ENCODE assay signal across 11 cellular contexts in genomic region chr7:143382791-143383641, GRCh38. TPM values are rescaled to one million over a fixed set of nuclear protein-coding genes. Genes with fewer than 3 reads are reported as not detected.
DNase-seq lines count a peak whose midpoint lies in the region; ATAC-seq and TF ChIP-seq lines count a peak whose summit lies in the region.
"Had no signal": no experiment of that assay in that cellular context is flagged by ENCODE, and none has a peak within 500 bp of the region (broad histone marks: within the 10 kb centered on the region; RNA-seq: fewer than 3 reads in every experiment).

No MANE protein-coding gene starts in this region.

- dilution Hi-C loops in mammary epithelial cell (cut with HindIII; ENCODE audit: low sequenced_read_pairs), result no loop called here

- H3K36me3 ChIP-seq in SK-N-SH (replicated peaks in 1 of 2; ENCODE audit: control insufficient read depth in 1 of 2, insufficient read depth in 2 of 2, low read length in 1 of 2), result peaks cover 30 to 53% of the 10 kb centered on the region in 2 experiments
- H3K36me3 ChIP-seq in mammary epithelial cell (ENCODE audit: insufficient read depth, low read length), result peaks cover 15% of the 10 kb centered on the region
- no peaks in the 10 kb centered on the region for H3K36me3 ChIP-seq in testis (ENCODE audit: low read depth, missing control alignments)

- CTCF ChIA-PET in SK-N-SH (lab: Yijun Ruan, JAX), result interaction anchor here (0.8 to 5.8 kb wide), 5 partner anchors 12 to 745 kb away, joined by 3 to 38 read pairs (median 7); no protein-coding TSS in a partner anchor
- CTCF ChIA-PET in mammary epithelial cell (lab: Charles Lee; ENCODE audit: low non-redundant PET), result interaction anchor here (0.7 kb wide), 1 partner anchor 1018 kb away, joined by 3 read pairs; no protein-coding TSS in a partner anchor

- peak overlapping the region; percentile 100 for H3K4me2 ChIP-seq in SK-N-SH
- H3K4me2 ChIP-seq in mammary epithelial cell (ENCODE audit: insufficient read depth, low read depth, low read length), result peak overlapping the region; percentile 98

- TF ChIP-seq RAD21 in SK-N-SH (IDR thresholded peaks at IDR 0.05; ENCODE audit: low read length), result no peak

- 67% methylated on average over 15 of the region's 15 CpGs for WGBS in SK-N-SH (ENCODE audit: low lambda C conversion rate)
- 19% methylated on average over 8 of the region's 15 CpGs for WGBS in mammary epithelial cell (ENCODE audit: low coverage, missing lambda C conversion rate)
- WGBS in lower leg skin, 2 donors, result 73 to 78% methylated on average over 15 of the region's 15 CpGs
- 82 to 86% methylated on average over 14 to 15 of the region's 15 CpGs for WGBS in testis, 2 donors

- in situ Hi-C loops in mammary epithelial cell (cut with MboI; ENCODE audit: low sequenced_read_pairs in 2 of 2), result no loop called here

- H3F3A ChIP-seq in SK-N-SH (replicated peaks; ENCODE audit: insufficient read depth), result peaks cover 32% of the 10 kb centered on the region

- H3K9ac ChIP-seq in SK-N-SH (peak overlapping the region; percentile 99), mammary epithelial cell (ENCODE audit: insufficient read depth, low read length) (peak overlapping the region; percentile 30)

- no peak for TF ChIP-seq POLR2A in lower leg skin (IDR thresholded peaks at IDR 0.05)
- no peak for TF ChIP-seq POLR2A in testis (IDR thresholded peaks at IDR 0.05)

- H3K9me3 ChIP-seq in SK-N-SH (no peaks in the 10 kb centered on the region), mammary epithelial cell (replicated peaks; ENCODE audit: insufficient read depth, low read length) (no peaks in the 10 kb centered on the region), testis (no peaks in the 10 kb centered on the region)

- H3K4me1 ChIP-seq in SK-N-SH (ENCODE audit: control insufficient read depth in 1 of 2, insufficient read depth in 2 of 2, low read depth in 1 of 2, low read length in 1 of 2) (peaks cover 23 to 56% of the 10 kb centered on the region in 2 experiments; a peak in 3 of 4 replicates), mammary epithelial cell (ENCODE audit: insufficient read depth, low read length) (peaks cover 62% of the 10 kb centered on the region), testis (peaks cover 52% of the 10 kb centered on the region)

- H3K9me2 ChIP-seq in SK-N-SH, result no peaks in the 10 kb centered on the region

- no peak overlapping the region for H2AFZ ChIP-seq in SK-N-SH (ENCODE audit: low read depth)
- no peak overlapping the region for H2AFZ ChIP-seq in mammary epithelial cell (ENCODE audit: low read depth, low read length)

- no peak for ATAC-seq in SK-N-SH treated with all-trans-retinoic acid at 6 μM for 48 hours
- no peak for ATAC-seq in HG03571 (IDR thresholded peaks at IDR 0.05; ENCODE audit: unreplicated experiment)

- peak overlapping the region; percentile 79 to 99 for H3K4me3 ChIP-seq in SK-N-SH (ENCODE audit: low read depth in 2 of 2, low read length in 1 of 2)
- peak overlapping the region; percentile 67 to 91 (median 85) for H3K4me3 ChIP-seq in mammary epithelial cell (replicated peaks in 1 of 3; ENCODE audit: insufficient read depth in 1 of 3, low read depth in 2 of 3, low read length in 3 of 3)
- peak overlapping the region; percentile 89 for H3K4me3 ChIP-seq in lower leg skin (ENCODE audit: low read depth, poor library complexity, severe bottlenecking)
- H3K4me3 ChIP-seq in testis, result peak overlapping the region; percentile 93 to 98

- H3K27ac ChIP-seq in SK-N-SH (ENCODE audit: low read depth in 2 of 2, low read length in 1 of 2) (peak overlapping the region; percentile 91 to 100), mammary epithelial cell (ENCODE audit: insufficient read depth, low read depth, low read length) (peak overlapping the region; percentile 77), testis (peak overlapping the region; percentile 90 to 99)
- H3K27ac ChIP-seq: 22Rv1 had no signal

- TF ChIP-seq EP300 in SK-N-SH (IDR thresholded peaks at IDR 0.05; ENCODE audit: borderline replicate concordance in 1 of 2, low read depth in 1 of 2, low read length in 1 of 2), result no peak

- intact Hi-C loops in mammary epithelial cell (cut with micrococcal nuclease) (no loop called here), lower leg skin (cut with DNase I; ENCODE audit: low total_unique reads) (no loop called here), testis (cut with DNase I; ENCODE audit: low total_unique reads) (no loop called here)

- POLR2A ChIA-PET in SK-N-SH (lab: Yijun Ruan, JAX), result no interaction called here

- DNase-seq in SK-N-SH (no peak), mammary epithelial cell (no peak), lower leg skin (ENCODE audit: low spot score in 2 of 2) (peak in 1 of 2 donors; percentile 87), testis (no peak), NCI-H2171 (lab: John Stamatoyannopoulos, UW) (no peak), cerebellum (ENCODE audit: low spot score) (no peak)
- DNase-seq: activated gamma-delta T cell had no signal

- BruUV-seq in mammary epithelial cell (replicated peaks; lab: Mats Ljungman, UMichigan), result TSS peak; percentile 53

- H3K79me2 ChIP-seq in SK-N-SH (ENCODE audit: insufficient read depth) (peaks cover 98% of the 10 kb centered on the region), mammary epithelial cell (ENCODE audit: insufficient read depth, low read length) (peaks cover 71% of the 10 kb centered on the region)

- H4K20me1 ChIP-seq in SK-N-SH (ENCODE audit: insufficient read depth), result peaks cover 62% of the 10 kb centered on the region
- peaks cover 10% of the 10 kb centered on the region for H4K20me1 ChIP-seq in mammary epithelial cell (ENCODE audit: insufficient read depth, low read length)

- H3K27me3 ChIP-seq in SK-N-SH (ENCODE audit: insufficient read depth) (no peaks in the 10 kb centered on the region), mammary epithelial cell (ENCODE audit: insufficient read depth, low read length) (no peaks in the 10 kb centered on the region), testis (no peaks in the 10 kb centered on the region)

- TF ChIP-seq CTCF in SK-N-SH (IDR thresholded peaks at IDR 0.05), result no peak; the same call in 1 of the 2 replicates
- TF ChIP-seq CTCF in mammary epithelial cell (conservative IDR thresholded peaks at IDR 0.05 in 1 of 2, IDR thresholded peaks at IDR 0.05 in 1 of 2; ENCODE audit: extremely low read depth in 1 of 2, insufficient read depth in 1 of 2, low read depth in 1 of 2, low read length in 2 of 2), result no peak
- TF ChIP-seq CTCF in lower leg skin (IDR thresholded peaks at IDR 0.05), result no peak
- no peak for TF ChIP-seq CTCF in testis (IDR thresholded peaks at IDR 0.05)

TF ChIP-seq in SK-N-SH, 30 proteins besides CTCF, POLR2A, EP300 and RAD21 (continues in another document):
- TF ChIP-seq MXI1 (IDR thresholded peaks at IDR 0.05; ENCODE audit: low read depth, low read length), result no peak
- TF ChIP-seq TEAD4 (IDR thresholded peaks at IDR 0.05; ENCODE audit: borderline replicate concordance, insufficient read depth), result no peak
- no peak for TF ChIP-seq TCF12 (IDR thresholded peaks at IDR 0.05)
- TF ChIP-seq, protein P1, sequence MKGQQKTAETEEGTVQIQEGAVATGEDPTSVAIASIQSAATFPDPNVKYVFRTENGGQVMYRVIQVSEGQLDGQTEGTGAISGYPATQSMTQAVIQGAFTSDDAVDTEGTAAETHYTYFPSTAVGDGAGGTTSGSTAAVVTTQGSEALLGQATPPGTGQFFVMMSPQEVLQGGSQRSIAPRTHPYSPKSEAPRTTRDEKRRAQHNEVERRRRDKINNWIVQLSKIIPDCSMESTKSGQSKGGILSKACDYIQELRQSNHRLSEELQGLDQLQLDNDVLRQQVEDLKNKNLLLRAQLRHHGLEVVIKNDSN (IDR thresholded peaks at IDR 0.05; ENCODE audit: borderline replicate concordance, low read depth), result no peak
- TF ChIP-seq NFIC (IDR thresholded peaks at IDR 0.05; ENCODE audit: borderline replicate concordance), result no peak

TF ChIP-seq in SK-N-SH treated with all-trans-retinoic acid at 6 μM for 48 hours, 23 proteins besides CTCF, POLR2A, EP300 and RAD21 (continues in another document):
- TF ChIP-seq CSRNP3 (CRISPR knock-in tag; IDR thresholded peaks at IDR 0.05), result no peak
- no peak for TF ChIP-seq ZNF565 (CRISPR knock-in tag; conservative IDR thresholded peaks at IDR 0.05; ENCODE audit: low read depth)

RNA-seq across cellular contexts. Expression of gene ZYX, which starts 1.9 kb away (rescaled TPM):
- 124 and 271 TPM in 2 replicates for polyA plus RNA-seq in SK-N-SH (2012; rRNA removed)
- 159 and 266 TPM in 2 replicates for polyA plus RNA-seq in SK-N-SH (2012; cell fraction: cytosol; rRNA removed)
- 593 and 733 TPM in 2 replicates for polyA plus RNA-seq in SK-N-SH (2012; cell fraction: nucleus; rRNA removed)
- total RNA-seq in mammary epithelial cell, result 100 to 1,000 TPM in 1 of 2 donors, 10 to 100 TPM in 1; 68.3 to 295 TPM
- 83.9 TPM for polyA plus RNA-seq in mammary epithelial cell
- 277 TPM for polyA minus RNA-seq in mammary epithelial cell
- total RNA-seq in lower leg skin, result 10 to 100 TPM; 45.6 to 91.1 (median 60.9) TPM
- total RNA-seq in testis, result 100 to 1,000 TPM; 164 to 222 TPM
- polyA plus RNA-seq in testis (ENCODE audit: insufficient read depth, low read depth, low replicate concordance), result 190 TPM
- total RNA-seq in cerebellum, result 17.4 TPM

RNA-seq across cellular contexts. Expression of gene FAM131B, which starts 20.5 kb away (rescaled TPM):
- 43.6 and 50.1 TPM in 2 replicates for polyA plus RNA-seq in SK-N-SH (2012; rRNA removed)
- 22.3 and 35.7 TPM in 2 replicates for polyA plus RNA-seq in SK-N-SH (2012; cell fraction: cytosol; rRNA removed)
- polyA plus RNA-seq in SK-N-SH (2012; cell fraction: nucleus; rRNA removed), result 47.8 and 56.9 TPM in 2 replicates
- total RNA-seq in mammary epithelial cell, result 1 to 10 TPM in 1 of 2 donors, under 1 TPM in 1; 0.71 to 1.5 TPM
- 0.58 TPM for polyA plus RNA-seq in mammary epithelial cell
- not detected for polyA minus RNA-seq in mammary epithelial cell
- total RNA-seq in lower leg skin, result 1 to 10 TPM in 1 of 4 donors, under 1 TPM in 2, not detected in 1; 0.27 to 1.4 (median 0.42) TPM
- 1 to 10 TPM; 1.2 TPM for total RNA-seq in testis
- polyA plus RNA-seq in testis (ENCODE audit: insufficient read depth, low read depth, low replicate concordance), result 1.2 TPM
- 42.6 TPM for total RNA-seq in cerebellum

RNA-seq across cellular contexts. Expression of gene EPHA1, which starts 25.6 kb away (rescaled TPM):
- 0.26 and 0.49 TPM in 2 replicates for polyA plus RNA-seq in SK-N-SH (2012; rRNA removed)
- polyA plus RNA-seq in SK-N-SH (2012; cell fraction: cytosol; rRNA removed), result 0.19 and 0.28 TPM in 2 replicates
- 0.64 and 1.0 TPM in 2 replicates for polyA plus RNA-seq in SK-N-SH (2012; cell fraction: nucleus; rRNA removed)
- total RNA-seq in mammary epithelial cell, result 10 to 100 TPM; 15.2 to 27.3 TPM
- 21.3 TPM for polyA plus RNA-seq in mammary epithelial cell
- polyA minus RNA-seq in mammary epithelial cell, result 40.6 TPM
- total RNA-seq in lower leg skin, result 10 to 100 TPM; 51.7 to 94.5 (median 64.2) TPM
- 1 to 10 TPM; 5.9 to 8.5 TPM for total RNA-seq in testis
- polyA plus RNA-seq in testis (ENCODE audit: insufficient read depth, low read depth, low replicate concordance), result 9.8 TPM
- total RNA-seq in cerebellum, result 1.6 TPM
- total RNA-seq: NCI-H460 had no signal

Comparison
In these comparisons a context has a peak if more than half of its experiments do, and no peak if none do; other contexts are left out.
1. RNA of gene FAM131B, which starts 20.5 kb away (total RNA-seq): 42.6 TPM in cerebellum (single experiment); 0.71 to 1.5 TPM in mammary epithelial cell, 1.2 TPM in testis and 0.27 to 1.4 TPM in lower leg skin; every median in the first group is over 10 times any median in the second.
2. Peak in every context shown above with its lines, with median percentiles within 50 percentile points of each other: H3K27ac ChIP-seq and H3K4me3 ChIP-seq.